ENCODE assay signal across 8 cellular contexts in genomic region chr1:110312188-110313121, GRCh38. TPM values are rescaled to one million over a fixed set of nuclear protein-coding genes. Genes with fewer than 3 reads are reported as not detected.
DNase-seq lines count a peak whose midpoint lies in the region; ATAC-seq, FAIRE-seq and TF ChIP-seq lines count a peak whose summit lies in the region.

No MANE protein-coding gene starts in this region.

- no peaks in the 10 kb centered on the region for H3K27me3 ChIP-seq in RWPE2 (ENCODE audit: insufficient read depth, poor library complexity, severe bottlenecking)

- ATAC-seq in RWPE2 (ENCODE audit: low read depth) (peak; percentile 95), HG02884 (IDR thresholded peaks at IDR 0.05; ENCODE audit: unreplicated experiment) (no peak)

- no peaks in the 10 kb centered on the region for H3K36me3 ChIP-seq in RWPE2 (ENCODE audit: low read depth)

- no peak overlapping the region for H3K4me3 ChIP-seq in RWPE2 (ENCODE audit: severe bottlenecking)

- TF ChIP-seq CTCF in RWPE2 (IDR thresholded peaks at IDR 0.05; ENCODE audit: poor library complexity, severe bottlenecking) = peak; percentile 85

- FAIRE-seq in frontal cortex (lab: Jason Lieb, UNC) = no peak

- no peaks in the 10 kb centered on the region for H3K9me3 ChIP-seq in RWPE2 (ENCODE audit: severe bottlenecking)

- H3K27ac ChIP-seq in RWPE2 (ENCODE audit: poor library complexity, severe bottlenecking) = no peak overlapping the region
- peak overlapping the region; percentile 67 for H3K27ac ChIP-seq in temporal lobe (ENCODE audit: low read depth, low read length)

- peak; percentile 89 for DNase-seq in GM03348 (ENCODE audit: low spot score)
- DNase-seq in KG1 (lab: John Stamatoyannopoulos, UW) = peak; percentile 11
- no peak for DNase-seq in RWPE2 (ENCODE audit: low spot score)
- peak; percentile 53 for DNase-seq in activated gamma-delta T cell treated with anti-CD3 and anti-CD28 coated beads, Interleukin-2, amount 50 U/mL, for 16 hours (ENCODE audit: low read depth)
- peak; percentile 35 to 78 for DNase-seq in frontal cortex (ENCODE audit: low spot score in 2 of 2)
- DNase-seq in occipital lobe (lab: John Stamatoyannopoulos, UW) = peak; percentile 75

- no peaks in the 10 kb centered on the region for H3K4me1 ChIP-seq in RWPE2 (ENCODE audit: insufficient read depth, poor library complexity, severe bottlenecking)

RNA-seq across cellular contexts. Expression of gene RBM15, which starts 26.7 kb away (rescaled TPM):
- 34.2 TPM for total RNA-seq in frontal cortex
- 47.1 TPM for total RNA-seq in occipital lobe
- 25.6 TPM for total RNA-seq in temporal lobe
